In the genomic region with DNA sequence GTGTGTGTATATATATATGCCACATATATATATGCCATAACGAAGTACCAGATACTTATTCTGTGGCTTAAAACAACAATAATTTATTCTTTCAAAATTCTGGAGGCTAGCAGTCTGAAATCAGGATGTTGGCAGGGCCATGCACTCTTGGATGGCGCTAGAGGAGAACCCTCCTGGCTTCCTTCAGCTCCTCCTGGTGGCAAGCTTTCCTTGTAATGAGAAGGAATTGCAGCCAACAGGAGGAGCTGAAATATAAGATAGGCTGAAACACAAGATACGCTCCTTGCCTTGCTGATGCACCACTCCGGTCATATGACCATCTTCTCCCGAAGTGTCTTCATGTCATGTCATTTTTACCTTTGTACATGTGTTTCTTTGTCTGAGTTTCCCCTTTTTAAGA, we compare ENCODE assay signal across 18 cellular contexts.
A peak's percentile ranks its signal among the peaks of the same experiment; 100 is the strongest.
DNase-seq lines count a peak whose midpoint lies in the region; ATAC-seq and TF ChIP-seq lines count a peak whose summit lies in the region.
"Had no signal": no experiment of that assay in that cellular context is flagged by ENCODE, and none has a peak within 500 bp of the region (broad histone marks: within the 10 kb centered on the region; RNA-seq: fewer than 3 reads in every experiment).

No MANE protein-coding gene starts in this region.

- TF ChIP-seq CTCF in VCaP (conservative IDR thresholded peaks at IDR 0.05) (peak; percentile 68), A673 (conservative IDR thresholded peaks at IDR 0.05; ENCODE audit: low read depth, low read length) (no peak)

- no peaks in the 10 kb centered on the region for H3K36me3 Mint-ChIP-seq in activated naive CD8-positive, alpha-beta T cell treated with anti-CD3 and anti-CD28 coated beads, Interleukin-2, amount 50 U/mL, for 24 hours (ENCODE audit: low read depth)

- no peaks in the 10 kb centered on the region for H3K4me1 ChIP-seq in A673 (ENCODE audit: insufficient read depth, low read length, poor library complexity, severe bottlenecking)
- H3K4me1 ChIP-seq: BE2C, HAP-1, transverse colon had no signal

- TF ChIP-seq RAD21 in Ishikawa (IDR thresholded peaks at IDR 0.05; ENCODE audit: low read depth) = peak; percentile 17; the same call in 1 of the 2 replicates

- intact Hi-C loops in A673 (cut with micrococcal nuclease; ENCODE audit: unreplicated experiment) = no loop called here

- H3K4me1 Mint-ChIP-seq in activated naive CD8-positive, alpha-beta T cell treated with anti-CD3 and anti-CD28 coated beads, Interleukin-2, amount 50 U/mL, for 24 hours = no peaks in the 10 kb centered on the region

- H3K9me3 ChIP-seq in A673 (ENCODE audit: low read depth, low read length, poor library complexity, severe bottlenecking) = peaks cover 47% of the 10 kb centered on the region
- H3K9me3 ChIP-seq: BE2C, transverse colon had no signal

- no peaks in the 10 kb centered on the region for H3K36me3 ChIP-seq in A673 (ENCODE audit: insufficient read depth, low read length, poor library complexity, severe bottlenecking)
- H3K36me3 ChIP-seq: BE2C, HAP-1, transverse colon had no signal

- no peaks in the 10 kb centered on the region for H3K27me3 ChIP-seq in A673 (replicated peaks; ENCODE audit: insufficient read depth, low read depth, low read length, poor library complexity)
- H3K27me3 ChIP-seq: BE2C, transverse colon had no signal

- CTCF ChIA-PET in A673 (lab: Charles Lee) = no interaction called here

- no peak for ATAC-seq in activated naive CD8-positive, alpha-beta T cell treated with anti-CD3 and anti-CD28 coated beads, Interleukin-2, amount 50 U/mL, for 24 hours
- ATAC-seq in HG03159 (IDR thresholded peaks at IDR 0.05; ENCODE audit: unreplicated experiment) = no peak
- ATAC-seq: left colon, right cardiac atrium had no signal

- no peak for TF ChIP-seq EP300 in Ishikawa (IDR thresholded peaks at IDR 0.05; ENCODE audit: borderline replicate concordance)

- no peaks in the 10 kb centered on the region for H3K27me3 Mint-ChIP-seq in activated naive CD8-positive, alpha-beta T cell treated with anti-CD3 and anti-CD28 coated beads, Interleukin-2, amount 50 U/mL, for 24 hours

- POLR2A ChIA-PET in A673 (lab: Charles Lee; ENCODE audit: low non-redundant PET) = no interaction called here

- H3K4me3 ChIP-seq in A673 (ENCODE audit: low read depth, low read length, poor library complexity, severe bottlenecking) = no peak overlapping the region
- H3K4me3 ChIP-seq: HAP-1, transverse colon had no signal

- H3K9me3 Mint-ChIP-seq in activated naive CD8-positive, alpha-beta T cell treated with anti-CD3 and anti-CD28 coated beads, Interleukin-2, amount 50 U/mL, for 24 hours = peaks cover 8% of the 10 kb centered on the region

- H3K27ac Mint-ChIP-seq in activated naive CD8-positive, alpha-beta T cell treated with anti-CD3 and anti-CD28 coated beads, Interleukin-2, amount 50 U/mL, for 24 hours = no peak overlapping the region

- no peak overlapping the region for H3K4me3 Mint-ChIP-seq in activated naive CD8-positive, alpha-beta T cell treated with anti-CD3 and anti-CD28 coated beads, Interleukin-2, amount 50 U/mL, for 24 hours

- BruUV-seq in A673 (replicated peaks; lab: Mats Ljungman, UMichigan) = no TSS peak

- no peak overlapping the region for H3K27ac ChIP-seq in VCaP
- H3K27ac ChIP-seq in A673 (ENCODE audit: low read depth, low read length, poor library complexity, severe bottlenecking) = no peak overlapping the region
- H3K27ac ChIP-seq: RWPE1, transverse colon had no signal

- peak; percentile 15 for DNase-seq in Daoy (ENCODE audit: low read depth)
- peak; percentile 68 for DNase-seq in islet precursor cell
- DNase-seq in activated CD8-positive, alpha-beta memory T cell treated with anti-CD3 and anti-CD28 coated beads, Interleukin-2, amount 50 U/mL, for 48 hours = no peak
- DNase-seq in A673 (ENCODE audit: low spot score) = no peak
- no peak for DNase-seq in activated naive CD8-positive, alpha-beta T cell treated with anti-CD3 and anti-CD28 coated beads, Interleukin-2, amount 50 U/mL, for 24 hours
- DNase-seq: activated effector memory CD4-positive, alpha-beta T cell treated with Interleukin-2 at 50 U/mL for 16 hours; BE2C; effector memory CD4-positive, alpha-beta T cell; left colon; NCI-H1694 treated with DMSO at 0.1 percent for 48 hours; right cardiac atrium; stimulated activated naive CD4-positive, alpha-beta T cell treated with Interleukin-2 at 50 U/mL for 16 hours; transverse colon had no signal

TF ChIP-seq in Ishikawa, 13 proteins besides CTCF, POLR2A, EP300 and RAD21:
- TF ChIP-seq YY1 (IDR thresholded peaks at IDR 0.05; ENCODE audit: low read depth) = no peak

Comparison
In these comparisons a context has a peak if more than half of its experiments do, and no peak if none do; other contexts are left out.
1. DNase-seq: peak in Daoy (single experiment) and islet precursor cell (single experiment); none in activated CD8-positive, alpha-beta memory T cell treated with anti-CD3 and anti-CD28 coated beads, Interleukin-2, amount 50 U/mL, for 48 hours (single experiment), A673 (single experiment) and activated naive CD8-positive, alpha-beta T cell treated with anti-CD3 and anti-CD28 coated beads, Interleukin-2, amount 50 U/mL, for 24 hours (single experiment).